ENCODE assay signal across 8 cellular contexts in the genomic region with DNA sequence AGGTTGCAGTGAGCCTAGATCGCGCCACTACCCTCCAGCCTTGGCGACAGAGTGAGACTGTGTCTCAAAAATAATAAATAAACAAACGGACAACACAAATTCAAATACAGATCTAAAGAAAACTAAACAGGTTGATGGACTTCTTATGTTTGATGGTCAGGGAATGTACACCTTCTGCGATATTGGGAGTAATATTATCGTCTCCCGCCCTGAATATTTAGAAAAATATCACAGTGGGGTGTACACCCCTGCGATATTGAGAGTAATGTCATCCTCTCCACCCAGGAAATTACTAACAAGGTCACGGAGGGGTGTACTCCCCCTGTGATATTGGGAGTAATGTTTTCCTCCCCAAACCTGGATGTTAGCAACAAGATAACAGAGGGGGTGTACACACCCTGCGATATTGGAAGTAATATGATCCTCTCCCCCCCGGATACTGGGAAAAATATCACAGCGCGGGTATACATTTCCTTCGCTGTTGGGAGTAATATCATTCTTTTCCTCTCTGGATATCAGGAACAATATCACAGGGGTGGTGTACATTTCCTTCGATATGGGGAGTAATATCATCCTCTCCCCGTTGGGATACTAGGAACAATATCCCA. TPM values are rescaled to one million over a fixed set of nuclear protein-coding genes. Genes with fewer than 3 reads are reported as not detected.
DNase-seq lines count a peak whose midpoint lies in the region; ATAC-seq and TF ChIP-seq lines count a peak whose summit lies in the region.

No MANE protein-coding gene starts in this region.

- ATAC-seq in heart left ventricle (no peak), body of pancreas (no peak)

- H3K36me3 ChIP-seq in heart left ventricle (peaks cover 0 to 18% (median 13%) of the 10 kb centered on the region in 9 donors), body of pancreas (replicated peaks in 1 of 2; ENCODE audit: insufficient read depth in 1 of 2, low read depth in 2 of 2) (peaks cover 0 to 4% of the 10 kb centered on the region in 2 donors), mesodermal cell (ENCODE audit: control insufficient read depth, insufficient read depth, low read length) (peaks cover 14% of the 10 kb centered on the region), uterus (no peaks in the 10 kb centered on the region)

- TF ChIP-seq POLR2A in heart left ventricle (IDR thresholded peaks at IDR 0.05) = no peak
- TF ChIP-seq POLR2A in body of pancreas (IDR thresholded peaks at IDR 0.05) = no peak
- no peak for TF ChIP-seq POLR2A in uterus (IDR thresholded peaks at IDR 0.05)

- 63 to 67% (median 64%) methylated on average over 16 of the region's 16 CpGs for WGBS in heart left ventricle, 4 donors
- WGBS in body of pancreas, 2 donors = 59 to 61% methylated on average over 16 of the region's 16 CpGs
- 87 to 100% methylated on average over 3 to 5 of the region's 16 CpGs for WGBS in mesodermal cell (ENCODE audit: insufficient coverage in 2 of 2), 2 experiments

- H3K4me3 ChIP-seq in heart left ventricle = peak overlapping the region; percentile 68 to 99 (median 86)
- peak overlapping the region in 1 of 2 donors; percentile 95 for H3K4me3 ChIP-seq in body of pancreas
- H3K4me3 ChIP-seq in mesodermal cell (ENCODE audit: extremely low read depth, insufficient read depth, low read length, poor library complexity, severe bottlenecking) = peak overlapping the region; percentile 94
- H3K4me3 ChIP-seq in uterus = peak overlapping the region; percentile 81 to 95

- peak overlapping the region in 11 of 12 donors; percentile 85 to 98 (median 93) for H3K27ac ChIP-seq in heart left ventricle
- H3K27ac ChIP-seq in body of pancreas = peak overlapping the region; percentile 66 to 90 (median 83)
- peak overlapping the region; percentile 100 for H3K27ac ChIP-seq in mesodermal cell (ENCODE audit: low read depth, low read length, severe bottlenecking)
- peak overlapping the region; percentile 91 for H3K27ac ChIP-seq in uterus

- H3K4me1 ChIP-seq in heart left ventricle = peaks cover 0 to 27% (median 16%) of the 10 kb centered on the region in 12 donors
- peaks cover 18% of the 10 kb centered on the region for H3K4me1 ChIP-seq in body of pancreas
- H3K4me1 ChIP-seq in mesodermal cell (ENCODE audit: control insufficient read depth, insufficient read depth, low read length, poor library complexity, severe bottlenecking) = no peaks in the 10 kb centered on the region
- H3K4me1 ChIP-seq in uterus = peaks cover 0 to 5% of the 10 kb centered on the region in 2 donors

- DNase-seq in heart left ventricle (no peak), cardiac septum (ENCODE audit: low spot score) (no peak), body of pancreas (no peak), uterus (no peak), NCI-H510A (lab: John Stamatoyannopoulos, UW) (no peak), NCI-H2171 treated with DMSO at 0.1 percent for 48 hours (lab: John Stamatoyannopoulos, UW) (no peak)
- DNase-seq in stimulated activated CD8-positive, alpha-beta memory T cell treated with anti-CD3 and anti-CD28 coated beads, Interleukin-4, amount 100 ng/mL, for 48 hours = no peak

- H3K27me3 ChIP-seq in heart left ventricle = no peaks in the 10 kb centered on the region
- H3K27me3 ChIP-seq in body of pancreas = no peaks in the 10 kb centered on the region
- H3K27me3 ChIP-seq in uterus = no peaks in the 10 kb centered on the region

- TF ChIP-seq CTCF in heart left ventricle (IDR thresholded peaks at IDR 0.05) = no peak
- TF ChIP-seq CTCF in body of pancreas (IDR thresholded peaks at IDR 0.05) = no peak
- no peak for TF ChIP-seq CTCF in uterus (IDR thresholded peaks at IDR 0.05)

- intact Hi-C loops in heart left ventricle (cut with DNase I) (loop anchor here in 1 of 10 donors (5.0 kb wide), 1 partner anchor 201 kb away; a partner anchor contains a TSS), cardiac septum (cut with DNase I) (loop anchor here (2.0 to 5.0 kb wide), 2 partner anchors 113 to 159 kb away; a partner anchor contains a TSS), body of pancreas (cut with DNase I) (no loop called here), uterus (cut with DNase I; ENCODE audit: low total_unique reads) (no loop called here)

- H3K9me3 ChIP-seq in heart left ventricle = no peaks in the 10 kb centered on the region
- H3K9me3 ChIP-seq in body of pancreas = no peaks in the 10 kb centered on the region
- no peaks in the 10 kb centered on the region for H3K9me3 ChIP-seq in mesodermal cell (ENCODE audit: control insufficient read depth, low read length)
- no peaks in the 10 kb centered on the region for H3K9me3 ChIP-seq in uterus

RNA-seq across cellular contexts. Expression of a gene that starts 1.4 kb away (rescaled TPM):
- total RNA-seq in heart left ventricle (10 to 100 TPM; 14.2 to 26.7 (median 20.8) TPM), cardiac septum (22.0 TPM), body of pancreas (10 to 100 TPM; 15.2 to 23.3 TPM), uterus (10 to 100 TPM in 3 of 4 donors, 1 to 10 TPM in 1; 9.7 to 45.3 (median 27.4) TPM)
- 10 to 100 TPM; 33.7 to 36.0 TPM for polyA plus RNA-seq in heart left ventricle
- 46.4 TPM for polyA plus RNA-seq in mesodermal cell (2013, experiment 1 of 2)
- polyA plus RNA-seq in mesodermal cell (2013, experiment 2 of 2) = 50.3 TPM

RNA-seq across cellular contexts. Expression of a gene that starts 28.2 kb away (rescaled TPM):
- 1 to 10 TPM in 8 of 9 donors, under 1 TPM in 1; 0.80 to 3.9 (median 2.2) TPM for total RNA-seq in heart left ventricle
- 1 to 10 TPM; 1.9 to 2.6 TPM for polyA plus RNA-seq in heart left ventricle
- 2.5 TPM for total RNA-seq in cardiac septum
- under 1 TPM in 1 of 2 donors, not detected in 1; 0.26 TPM for total RNA-seq in body of pancreas
- polyA plus RNA-seq in mesodermal cell (2013, experiment 1 of 2) = 0.85 TPM
- 1.2 TPM for polyA plus RNA-seq in mesodermal cell (2013, experiment 2 of 2)
- total RNA-seq in uterus = 1 to 10 TPM in 2 of 4 donors, not detected in 2; 1.3 to 1.9 TPM
